8 cellular contexts compared by ENCODE assay signal in the genomic region with DNA sequence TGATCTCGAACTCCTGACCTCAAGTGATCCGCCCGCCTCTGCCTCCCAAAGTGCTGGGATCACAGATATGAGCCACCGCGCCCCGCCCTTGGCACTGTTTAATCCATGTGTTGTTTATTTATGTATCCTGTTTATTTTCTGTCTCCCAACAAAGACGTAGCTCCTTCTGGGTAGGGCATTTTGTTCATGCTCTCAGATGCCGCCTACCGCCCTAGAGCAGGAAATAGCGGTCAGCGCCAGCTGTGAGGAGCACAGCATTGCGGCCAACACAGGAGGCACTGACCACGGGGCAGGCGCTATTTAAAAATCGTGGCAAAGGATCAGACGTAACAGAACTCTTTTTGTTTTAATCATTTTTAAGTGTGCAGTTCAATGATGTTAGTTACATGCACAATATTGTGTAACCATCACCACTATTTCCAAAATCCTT. TPM values are rescaled to one million over a fixed set of nuclear protein-coding genes. Genes with fewer than 3 reads are reported as not detected.
A peak's percentile ranks its signal among the peaks of the same experiment; 100 is the strongest.
DNase-seq lines count a peak whose midpoint lies in the region; ATAC-seq and TF ChIP-seq lines count a peak whose summit lies in the region.
"Not testable (repeated sequence)": the region's sequence is repeated elsewhere in the genome, so short reads cannot be mapped to it uniquely, and the experiment has no call there.

No MANE protein-coding gene starts in this region.

- H3K27me3 ChIP-seq in lung (ENCODE audit: control insufficient read depth, insufficient read depth), result not testable (repeated sequence)

- POLR2A ChIA-PET in WTC11 (lab: Charles Lee), result interaction anchor here (0.8 to 0.9 kb wide), 2 partner anchors 32 to 47 kb away, joined by 3 read pairs; no protein-coding TSS in a partner anchor

- H3K4me3 Mint-ChIP-seq in WTC11, result peak overlapping the region; percentile 46

- not testable (repeated sequence) for H3K27me3 Mint-ChIP-seq in WTC11 (ENCODE audit: low read depth)

- H3K27ac ChIP-seq in lung (ENCODE audit: low read depth in 1 of 2, low read length in 1 of 2), result peak overlapping the region in 1 of 2 donors; percentile 93

- not testable (repeated sequence) for H3K36me3 Mint-ChIP-seq in WTC11

- not testable (repeated sequence) for H3K4me1 ChIP-seq in lung (ENCODE audit: control insufficient read depth in 2 of 2, insufficient read depth in 2 of 2, low read length in 2 of 2)

- peak overlapping the region; percentile 71; the same call in 1 of the 2 replicates for H3K27ac Mint-ChIP-seq in WTC11

- peaks cover 28% of the 10 kb centered on the region for H3K4me1 Mint-ChIP-seq in WTC11

- H3K36me3 ChIP-seq in lung (ENCODE audit: control insufficient read depth in 2 of 2, insufficient read depth in 2 of 2, low read length in 2 of 2), result not testable (repeated sequence)

- TF ChIP-seq CTCF in WTC11 (IDR thresholded peaks at IDR 0.05); lung (IDR thresholded peaks at IDR 0.05; ENCODE audit: control extremely low read depth, extremely low read depth): not testable (repeated sequence)

- CTCF ChIA-PET in WTC11 (lab: Charles Lee), result interaction anchor here (0.9 to 2.9 kb wide), 7 partner anchors 10 to 100 kb away, joined by 3 to 20 read pairs (median 3); no protein-coding TSS in a partner anchor

- not testable (repeated sequence) for H3K4me3 ChIP-seq in lung

- ATAC-seq in GM19438 (IDR thresholded peaks at IDR 0.05; ENCODE audit: low read depth, unreplicated experiment) (peak; percentile 48), HG03060 (IDR thresholded peaks at IDR 0.05; ENCODE audit: low read depth, unreplicated experiment) (peak; percentile 20), lung (ENCODE audit: insufficient read depth, low FRiP score) (peak; percentile 77)
- ATAC-seq in WTC11, result not testable (repeated sequence)
- ATAC-seq in stimulated activated naive CD8-positive, alpha-beta T cell treated with anti-CD3 and anti-CD28 coated beads, Interleukin-15, Interleukin-2, amounts not matched to agents 100 U/mL and 50 U/mL, for 24 hours, result peak; percentile 7

- DNase-seq in DMS53 (lab: John Stamatoyannopoulos, UW) (peak; percentile 82), NCI-H146 (lab: John Stamatoyannopoulos, UW) (peak; percentile 46), dermis blood vessel endothelial cell (peak; percentile 39), lung (ENCODE audit: low spot score) (peak; percentile 65)
- DNase-seq in WTC11 (ENCODE audit: low spot score), result not testable (repeated sequence)
- peak; percentile 59 for DNase-seq in stimulated activated naive CD8-positive, alpha-beta T cell treated with anti-CD3 and anti-CD28 coated beads, Interleukin-15, Interleukin-2, amounts not matched to agents 100 U/mL and 50 U/mL, for 24 hours

- WGBS in lung, 2 donors, result 10 to 26% methylated on average over 15 to 16 of the region's 16 CpGs

- peaks cover 11% of the 10 kb centered on the region; the same call in 1 of the 2 replicates for H3K9me3 Mint-ChIP-seq in WTC11

- not testable (repeated sequence) for H3K9me3 ChIP-seq in lung (ENCODE audit: control insufficient read depth in 2 of 2, insufficient read depth in 1 of 2, low read length in 1 of 2)

TF ChIP-seq in WTC11, 78 proteins besides CTCF, POLR2A, EP300 and RAD21:
- 0 out of 2 replicates have a peak, but pooled peaks have one; percentile 5 for TF ChIP-seq FOXP4 (CRISPR knock-in tag; IDR thresholded peaks at IDR 0.05)

RNA-seq across cellular contexts. Expression of gene NLRP6, which starts 9.5 kb away (rescaled TPM):
- 0.09 to 0.14 TPM in 2 of 3 replicates, not detected in the other for total RNA-seq in WTC11 (2021)
- total RNA-seq in dermis blood vessel endothelial cell, result not detected in 2 replicates
- 1 to 10 TPM; 2.1 to 2.7 TPM for total RNA-seq in lung
- polyA plus RNA-seq in lung, result 1 to 10 TPM in 1 of 2 donors, under 1 TPM in 1; 0.08 to 9.6 TPM

RNA-seq across cellular contexts. Expression of gene PGGHG, which starts 20.2 kb away (rescaled TPM):
- 74.9 to 111 TPM (median 106 TPM) in 3 replicates for total RNA-seq in WTC11 (2021)
- 15.1 and 28.4 TPM in 2 replicates for total RNA-seq in dermis blood vessel endothelial cell
- total RNA-seq in lung, result 10 to 100 TPM; 21.6 to 63.3 TPM
- 100 to 1,000 TPM; 112 to 145 TPM for polyA plus RNA-seq in lung

RNA-seq across cellular contexts. Expression of gene IFITM5, which starts 30.6 kb away (rescaled TPM):
- total RNA-seq in WTC11 (2021), result not detected in 3 replicates
- total RNA-seq in dermis blood vessel endothelial cell, result not detected in 2 replicates
- not detected for total RNA-seq in lung
- polyA plus RNA-seq in lung, result not detected

RNA-seq across cellular contexts. Expression of gene PSMD13, which starts 32.0 kb away (rescaled TPM):
- total RNA-seq in WTC11 (2021) (144 to 148 TPM (median 147 TPM) in 3 replicates), dermis blood vessel endothelial cell (160 and 183 TPM in 2 replicates), lung (100 to 1,000 TPM in 1 of 2 donors, 10 to 100 TPM in 1; 75.2 to 131 TPM)
- polyA plus RNA-seq in lung, result 100 to 1,000 TPM; 158 to 184 TPM

RNA-seq across cellular contexts. Expression of gene SIRT3, which starts 32.6 kb away (rescaled TPM):
- 19.2 to 21.0 TPM (median 20.5 TPM) in 3 replicates for total RNA-seq in WTC11 (2021)
- 7.1 and 9.0 TPM in 2 replicates for total RNA-seq in dermis blood vessel endothelial cell
- 10 to 100 TPM; 16.0 to 21.2 TPM for total RNA-seq in lung
- 10 to 100 TPM; 14.6 to 16.9 TPM for polyA plus RNA-seq in lung
